In genomic region chr11:20364412-20364792, GRCh38 we compare ENCODE assay signal across 8 cellular contexts. TPM values are rescaled to one million over a fixed set of nuclear protein-coding genes. Genes with fewer than 3 reads are reported as not detected.
A peak's percentile ranks its signal among the peaks of the same experiment; 100 is the strongest.
DNase-seq lines count a peak whose midpoint lies in the region; ATAC-seq and TF ChIP-seq lines count a peak whose summit lies in the region.

No MANE protein-coding gene starts in this region.

- H3K27ac Mint-ChIP-seq in activated naive CD8-positive, alpha-beta T cell, result peak overlapping the region; percentile 88

- no peak for TF ChIP-seq POLR2A in suprapubic skin (IDR thresholded peaks at IDR 0.05)

- H3K36me3 Mint-ChIP-seq in activated naive CD8-positive, alpha-beta T cell, result peaks cover 15% of the 10 kb centered on the region

- H3K4me3 Mint-ChIP-seq in activated naive CD8-positive, alpha-beta T cell, result peak overlapping the region; percentile 85

- ATAC-seq in HG03095 (IDR thresholded peaks at IDR 0.05; ENCODE audit: unreplicated experiment) (no peak), GM21825 (IDR thresholded peaks at IDR 0.05; ENCODE audit: unreplicated experiment) (no peak), HG03457 (IDR thresholded peaks at IDR 0.05; ENCODE audit: unreplicated experiment) (no peak)

- no peak for TF ChIP-seq EP300 in suprapubic skin (IDR thresholded peaks at IDR 0.05)

- H3K27me3 Mint-ChIP-seq in activated naive CD8-positive, alpha-beta T cell, result no peaks in the 10 kb centered on the region

- H3K4me1 Mint-ChIP-seq in activated naive CD8-positive, alpha-beta T cell (ENCODE audit: low read depth), result peaks cover 71% of the 10 kb centered on the region

- H3K4me3 ChIP-seq in iPS-20b (ENCODE audit: low read length), result peak overlapping the region; percentile 78; the same call in 1 of the 2 replicates
- peak overlapping the region; percentile 80 for H3K4me3 ChIP-seq in suprapubic skin

- H3K27me3 ChIP-seq in iPS-20b (ENCODE audit: insufficient read depth, low read length) (peaks cover 34% of the 10 kb centered on the region), suprapubic skin (no peaks in the 10 kb centered on the region)

- H3K9me3 Mint-ChIP-seq in activated naive CD8-positive, alpha-beta T cell (ENCODE audit: low read depth), result no peaks in the 10 kb centered on the region

- H3K9ac ChIP-seq in iPS-20b (ENCODE audit: low read depth, low read length), result peak overlapping the region; percentile 62

- H3K36me3 ChIP-seq in iPS-20b (ENCODE audit: insufficient read depth, low read depth, low read length) (no peaks in the 10 kb centered on the region), suprapubic skin (no peaks in the 10 kb centered on the region)

- H3K9me3 ChIP-seq in iPS-20b (ENCODE audit: insufficient read depth, low read depth, low read length) (no peaks in the 10 kb centered on the region), suprapubic skin (no peaks in the 10 kb centered on the region)

- H3K4me1 ChIP-seq in iPS-20b (ENCODE audit: insufficient read depth, low read length) (peaks cover 14% of the 10 kb centered on the region; the same call in 1 of the 2 replicates), suprapubic skin (peaks cover 39% of the 10 kb centered on the region)

- peak; percentile 60 for DNase-seq in activated CD8-positive, alpha-beta memory T cell treated with anti-CD3 and anti-CD28 coated beads for 24 hours
- no peak for DNase-seq in activated CD8-positive, alpha-beta memory T cell treated with anti-CD3 and anti-CD28 coated beads, Interleukin-2, amount 50 U/mL, for 48 hours
- no peak for DNase-seq in suprapubic skin (ENCODE audit: low spot score in 2 of 2)

- 60% methylated on average over 2 of the region's 2 CpGs for whole genome bisulfite sequencing in suprapubic skin

- no peak for TF ChIP-seq CTCF in suprapubic skin (IDR thresholded peaks at IDR 0.05)

- no peak overlapping the region for H3K27ac ChIP-seq in iPS-20b (ENCODE audit: low read length)
- H3K27ac ChIP-seq in suprapubic skin, result peak overlapping the region; percentile 91

RNA-seq across cellular contexts. Expression of gene HTATIP2, which starts 0.9 kb away (rescaled TPM):
- total RNA-seq in suprapubic skin, result 10 to 100 TPM; 24.9 to 67.6 (median 46.4) TPM

RNA-seq across cellular contexts. Expression of gene PRMT3, which starts 23.1 kb away (rescaled TPM):
- 10 to 100 TPM; 13.3 to 19.7 (median 15.5) TPM for total RNA-seq in suprapubic skin
